Comparison of ENCODE assay signal across 8 cellular contexts in genomic region chr10:74586088-74586585, GRCh38.
DNase-seq lines count a peak whose midpoint lies in the region; ATAC-seq and TF ChIP-seq lines count a peak whose summit lies in the region.

No MANE protein-coding gene starts in this region.

- peaks cover 15 to 24% of the 10 kb centered on the region in 2 donors for H3K36me3 Mint-ChIP-seq in stimulated activated naive B cell treated with anti-CD40 and anti-IgM and Interleukin-4, amounts not matched to agents 10 μg/mL and 1 μg/mL and 100 μg/mL, for 72 hours

- ATAC-seq in stimulated activated naive B cell treated with anti-CD40 and anti-IgM and Interleukin-4, amounts not matched to agents 10 μg/mL and 1 μg/mL and 100 μg/mL, for 72 hours (replicated peaks) = peak; percentile 17 to 19

- no peak overlapping the region for H3K4me3 ChIP-seq in NB4 (ENCODE audit: low read depth, low read length)

- peaks cover 2 to 5% of the 10 kb centered on the region in 2 donors for H3K9me3 Mint-ChIP-seq in stimulated activated naive B cell treated with anti-CD40 and anti-IgM and Interleukin-4, amounts not matched to agents 10 μg/mL and 1 μg/mL and 100 μg/mL, for 72 hours

- no peak for TF ChIP-seq POLR2A in NB4 (IDR thresholded peaks at IDR 0.05; ENCODE audit: extremely low read depth, insufficient read length)

- H3K27ac Mint-ChIP-seq in stimulated activated naive B cell treated with anti-CD40 and anti-IgM and Interleukin-4, amounts not matched to agents 10 μg/mL and 1 μg/mL and 100 μg/mL, for 72 hours = peak overlapping the region; percentile 85

- H3K27me3 Mint-ChIP-seq in stimulated activated naive B cell treated with anti-CD40 and anti-IgM and Interleukin-4, amounts not matched to agents 10 μg/mL and 1 μg/mL and 100 μg/mL, for 72 hours = no peaks in the 10 kb centered on the region

- peaks cover 38 to 72% of the 10 kb centered on the region in 2 donors for H3K4me1 Mint-ChIP-seq in stimulated activated naive B cell treated with anti-CD40 and anti-IgM and Interleukin-4, amounts not matched to agents 10 μg/mL and 1 μg/mL and 100 μg/mL, for 72 hours

- TF ChIP-seq CTCF in NB4 (IDR thresholded peaks at IDR 0.05; ENCODE audit: low read depth, low read length) = no peak

- H3K4me3 Mint-ChIP-seq in stimulated activated naive B cell treated with anti-CD40 and anti-IgM and Interleukin-4, amounts not matched to agents 10 μg/mL and 1 μg/mL and 100 μg/mL, for 72 hours = peak overlapping the region; percentile 63 to 76

- DNase-seq in NCI-H2227 treated with DMSO at 0.1 percent for 48 hours (lab: John Stamatoyannopoulos, UW) (peak; percentile 52), NCI-H2227 (lab: John Stamatoyannopoulos, UW; ENCODE audit: unreplicated experiment) (no peak), NB4 (ENCODE audit: low read depth) (peak; percentile 15), kidney tubule cell (ENCODE audit: low spot score) (peak; percentile 17), GDM1 (lab: John Stamatoyannopoulos, UW) (no peak), NCI-H2029 (lab: John Stamatoyannopoulos, UW) (no peak)
- DNase-seq in activated T-helper 9 cell treated with anti-CD3 and anti-CD28 coated beads, Interleukin-2, amount 50 U/mL, for 16 hours (ENCODE audit: low read depth) = peak; percentile 3
- peak; percentile 8 for DNase-seq in stimulated activated naive B cell treated with anti-CD40 and anti-IgM and Interleukin-4, amounts not matched to agents 10 μg/mL and 1 μg/mL and 100 μg/mL, for 72 hours

Comparison
In these comparisons a context has a peak if more than half of its experiments do, and no peak if none do; other contexts are left out.
1. DNase-seq: peak in NCI-H2227 treated with DMSO at 0.1 percent for 48 hours (single experiment), NB4 (single experiment), activated T-helper 9 cell treated with anti-CD3 and anti-CD28 coated beads, Interleukin-2, amount 50 U/mL, for 16 hours (single experiment), kidney tubule cell (single experiment) and stimulated activated naive B cell treated with anti-CD40 and anti-IgM and Interleukin-4, amounts not matched to agents 10 μg/mL and 1 μg/mL and 100 μg/mL, for 72 hours (single experiment); none in NCI-H2227 (single experiment), GDM1 (single experiment) and NCI-H2029 (single experiment).